9 cellular contexts compared by ENCODE assay signal in the genomic region with DNA sequence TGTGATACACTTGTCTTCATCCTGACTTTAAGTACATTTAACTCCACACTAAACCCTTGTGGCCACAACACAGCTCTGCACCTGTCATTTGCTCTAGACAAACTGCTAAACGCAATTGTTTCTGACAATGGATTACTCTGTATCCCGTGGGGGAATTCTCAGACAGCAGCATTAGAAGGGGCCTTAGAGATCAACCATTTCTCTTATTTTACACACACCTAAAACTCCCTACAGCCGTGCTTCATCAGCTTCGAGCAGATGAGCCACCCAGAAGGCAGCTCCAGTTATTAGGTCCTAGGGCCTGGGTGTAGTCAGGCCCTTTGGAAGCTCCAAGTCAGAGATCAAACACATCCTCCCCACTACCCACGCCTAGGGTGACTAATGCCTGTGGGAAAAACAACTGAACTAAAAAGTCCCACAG. TPM values are rescaled to one million over a fixed set of nuclear protein-coding genes. Genes with fewer than 3 reads are reported as not detected.
DNase-seq lines count a peak whose midpoint lies in the region; ATAC-seq and TF ChIP-seq lines count a peak whose summit lies in the region.
"Had no signal": no experiment of that assay in that cellular context is flagged by ENCODE, and none has a peak within 500 bp of the region (broad histone marks: within the 10 kb centered on the region; RNA-seq: fewer than 3 reads in every experiment).

No MANE protein-coding gene starts in this region.

- no peak overlapping the region for H2AFZ ChIP-seq in PC-9

- peak overlapping the region in 10 of 11 experiments; percentile 31 to 96 (median 91); a peak in 18 of 22 replicates for H3K4me2 ChIP-seq in BLaER1 treated with 17β-estradiol and CSF1 and Interleukin-3, amounts not matched to agents 10 nM and 100 nM
- H3K4me2 ChIP-seq in PC-9: no peak overlapping the region

- DNase-seq in PC-9 (no peak), fibroblast of the aortic adventitia (ENCODE audit: low read depth) (peak; percentile 56), prostate gland (ENCODE audit: low spot score) (no peak), NCI-H2081 treated with DMSO at 0.1 percent for 48 hours (lab: John Stamatoyannopoulos, UW) (no peak), medulla oblongata (ENCODE audit: extremely low spot score) (no peak)
- DNase-seq: stimulated activated CD4-positive, alpha-beta T cell treated with anti-CD3 and anti-CD28 coated beads, Interleukin-4, amount 100 ng/mL, for 24 hours had no signal

- peaks cover 0 to 5% (median 0%) of the 10 kb centered on the region in 11 experiments; a peak in 1 of 22 replicates for H3K9me3 ChIP-seq in BLaER1 treated with 17β-estradiol and CSF1 and Interleukin-3, amounts not matched to agents 10 nM and 100 nM (replicated peaks in 1 of 11)
- no peaks in the 10 kb centered on the region for H3K9me3 ChIP-seq in PC-9 (ENCODE audit: insufficient read depth, low read depth)
- H3K9me3 ChIP-seq in prostate gland: no peaks in the 10 kb centered on the region

- TF ChIP-seq CTCF in PC-9 (conservative IDR thresholded peaks at IDR 0.05) (peak; percentile 29; the same call in 1 of the 2 replicates), fibroblast of the aortic adventitia (IDR thresholded peaks at IDR 0.05; ENCODE audit: insufficient read depth, low read length) (peak; percentile 37), prostate gland (IDR thresholded peaks at IDR 0.05) (no peak)

- WGBS in prostate gland: 91% methylated on average over 5 of the region's 5 CpGs

- ATAC-seq in GM18511 (IDR thresholded peaks at IDR 0.05; ENCODE audit: unreplicated experiment) (peak; percentile 24), HG03108 (IDR thresholded peaks at IDR 0.05; ENCODE audit: unreplicated experiment) (no peak)

- H3K79me2 ChIP-seq in PC-9 (ENCODE audit: low read depth): no peaks in the 10 kb centered on the region

- intact Hi-C loops in PC-9 (cut with micrococcal nuclease; ENCODE audit: unreplicated experiment) (loop anchor here (5.0 kb wide), 2 partner anchors 45 to 90 kb away; no protein-coding TSS in a partner anchor), prostate gland (cut with DNase I) (no loop called here)

- BruUV-seq in PC-9 (replicated peaks; lab: Mats Ljungman, UMichigan): no TSS peak

- TF ChIP-seq POLR2A in prostate gland (IDR thresholded peaks at IDR 0.05): no peak

- CTCF ChIA-PET in PC-9 (lab: Charles Lee): interaction anchor here (0.5 to 3.7 kb wide), 9 partner anchors 17 to 985 kb away, joined by 3 to 14 read pairs (median 4); no protein-coding TSS in a partner anchor

- no peaks in the 10 kb centered on the region for H3K9me2 ChIP-seq in PC-9 (ENCODE audit: insufficient read depth)

- no peaks in the 10 kb centered on the region for H4K20me1 ChIP-seq in BLaER1 treated with 17β-estradiol and CSF1 and Interleukin-3, amounts not matched to agents 10 nM and 100 nM
- H4K20me1 ChIP-seq in PC-9 (ENCODE audit: insufficient read depth): no peaks in the 10 kb centered on the region

- H3K4me3 ChIP-seq in BLaER1 treated with 17β-estradiol and CSF1 and Interleukin-3, amounts not matched to agents 10 nM and 100 nM: no peak overlapping the region
- H3K4me3 ChIP-seq in PC-9: no peak overlapping the region
- H3K4me3 ChIP-seq in fibroblast of the aortic adventitia (ENCODE audit: low read depth, low read length): no peak overlapping the region
- no peak overlapping the region for H3K4me3 ChIP-seq in prostate gland

- no peak overlapping the region for H3K9ac ChIP-seq in BLaER1 treated with 17β-estradiol and CSF1 and Interleukin-3, amounts not matched to agents 10 nM and 100 nM

- no peaks in the 10 kb centered on the region for H3K36me3 ChIP-seq in BLaER1 treated with 17β-estradiol and CSF1 and Interleukin-3, amounts not matched to agents 10 nM and 100 nM
- no peaks in the 10 kb centered on the region for H3K36me3 ChIP-seq in PC-9 (ENCODE audit: low read depth)
- no peaks in the 10 kb centered on the region for H3K36me3 ChIP-seq in prostate gland

- peaks cover 0 to 22% (median 13%) of the 10 kb centered on the region in 10 experiments; a peak in 18 of 20 replicates for H3K4me1 ChIP-seq in BLaER1 treated with 17β-estradiol and CSF1 and Interleukin-3, amounts not matched to agents 10 nM and 100 nM
- H3K4me1 ChIP-seq in PC-9 (replicated peaks; ENCODE audit: insufficient read depth) (peaks cover 15% of the 10 kb centered on the region), prostate gland (replicated peaks) (no peaks in the 10 kb centered on the region)

- no peak overlapping the region for H3K27ac ChIP-seq in BLaER1 treated with 17β-estradiol and CSF1 and Interleukin-3, amounts not matched to agents 10 nM and 100 nM
- no peak overlapping the region for H3K27ac ChIP-seq in PC-9
- no peak overlapping the region for H3K27ac ChIP-seq in prostate gland

- no peaks in the 10 kb centered on the region; the same call in 1 of the 2 replicates for H3F3A ChIP-seq in PC-9 (ENCODE audit: insufficient read depth, low read depth)

- POLR2A ChIA-PET in PC-9 (lab: Charles Lee; ENCODE audit: unreplicated experiment): no interaction called here

- peaks cover 8 to 25% (median 15%) of the 10 kb centered on the region in 11 experiments; a peak in 21 of 22 replicates for H3K27me3 ChIP-seq in BLaER1 treated with 17β-estradiol and CSF1 and Interleukin-3, amounts not matched to agents 10 nM and 100 nM
- no peaks in the 10 kb centered on the region for H3K27me3 ChIP-seq in PC-9 (ENCODE audit: insufficient read depth, low read depth)
- no peaks in the 10 kb centered on the region for H3K27me3 ChIP-seq in prostate gland (replicated peaks; ENCODE audit: insufficient read depth)

RNA-seq across cellular contexts. Expression of a gene that starts 1.3 kb away (rescaled TPM):
- total RNA-seq in PC-9 (2021) (0.28 and 0.40 TPM in 2 replicates), fibroblast of the aortic adventitia (ENCODE audit: low replicate concordance) (1.1 and 1.2 TPM in 2 replicates), prostate gland (1 to 10 TPM; 1.3 TPM)

Comparison
In these comparisons a context has a peak if more than half of its experiments do, and no peak if none do; other contexts are left out.
1. CTCF ChIP-seq: peak in PC-9 (single experiment) and fibroblast of the aortic adventitia (single experiment); none in prostate gland (0 of 4).